In the genomic region with DNA sequence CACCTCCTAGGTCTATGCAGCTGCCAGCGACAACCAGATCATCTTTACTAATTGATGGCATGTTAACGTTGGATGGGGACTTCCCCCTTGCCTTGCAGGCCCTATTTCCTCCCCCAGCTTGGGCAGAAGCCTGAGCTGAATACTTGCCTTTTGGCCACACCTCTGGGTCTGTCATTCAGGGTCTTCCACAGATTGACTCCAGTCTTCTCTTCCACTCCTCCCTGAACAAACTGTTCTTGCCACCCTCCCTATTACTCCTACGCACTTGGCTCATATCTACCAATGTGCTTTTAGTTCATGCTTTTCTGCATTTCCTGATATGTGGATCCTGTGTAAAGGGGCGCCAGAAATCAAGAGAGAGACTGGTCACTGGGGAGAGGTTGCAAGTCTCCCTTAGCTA, we compare ENCODE assay signal across 16 cellular contexts.
A peak's percentile ranks its signal among the peaks of the same experiment; 100 is the strongest.
DNase-seq lines count a peak whose midpoint lies in the region; ATAC-seq and TF ChIP-seq lines count a peak whose summit lies in the region.
"Had no signal": no experiment of that assay in that cellular context is flagged by ENCODE, and none has a peak within 500 bp of the region (broad histone marks: within the 10 kb centered on the region; RNA-seq: fewer than 3 reads in every experiment).

No MANE protein-coding gene starts in this region.

- ATAC-seq in activated CD4-positive, CD25-positive, alpha-beta regulatory T cell treated with anti-CD3 and anti-CD28 coated beads, Interleukin-2, amount 50 U/mL, for 24 hours: no peak
- ATAC-seq: GM23338 had no signal

- H3K4me1 Mint-ChIP-seq in osteocyte (ENCODE audit: unreplicated experiment): no peaks in the 10 kb centered on the region
- H3K4me1 Mint-ChIP-seq: GM23338 had no signal

- TF ChIP-seq POLR2A in esophagus muscularis mucosa (IDR thresholded peaks at IDR 0.05; ENCODE audit: low read depth): no peak
- no peak for TF ChIP-seq POLR2A in testis (IDR thresholded peaks at IDR 0.05)

- H3K27ac ChIP-seq in C4-2B: 0 out of 2 replicates have a peak overlapping the region, but pooled peaks have one; percentile 24
- H3K27ac ChIP-seq in VCaP: peak overlapping the region; percentile 47
- H3K27ac ChIP-seq in esophagus muscularis mucosa (replicated peaks in 1 of 4): peak overlapping the region in 3 of 4 donors; percentile 52 to 74 (median 72)
- H3K27ac ChIP-seq in testis: no peak overlapping the region

- H3K4me3 Mint-ChIP-seq in osteocyte (ENCODE audit: unreplicated experiment): no peak overlapping the region
- H3K4me3 Mint-ChIP-seq: CD4-positive, alpha-beta T cell; GM23338 had no signal

- H3K36me3 ChIP-seq in esophagus muscularis mucosa: peaks cover 77 to 100% (median 91%) of the 10 kb centered on the region in 4 donors
- no peaks in the 10 kb centered on the region for H3K36me3 ChIP-seq in testis (ENCODE audit: low read depth, missing control alignments)
- H3K36me3 ChIP-seq: BE2C had no signal

- no peaks in the 10 kb centered on the region for H3K27me3 ChIP-seq in esophagus muscularis mucosa
- no peaks in the 10 kb centered on the region for H3K27me3 ChIP-seq in testis
- H3K27me3 ChIP-seq: BE2C had no signal

- peaks cover 4 to 23% (median 9%) of the 10 kb centered on the region in 4 donors for H3K4me1 ChIP-seq in esophagus muscularis mucosa
- no peaks in the 10 kb centered on the region for H3K4me1 ChIP-seq in testis
- H3K4me1 ChIP-seq: BE2C, Caco-2 had no signal

- H3K4me3 ChIP-seq in esophagus muscularis mucosa (no peak overlapping the region), testis (no peak overlapping the region)
- H3K4me3 ChIP-seq: GM23338 had no signal

- TF ChIP-seq CTCF in C4-2B (conservative IDR thresholded peaks at IDR 0.05) (no peak), VCaP (conservative IDR thresholded peaks at IDR 0.05) (no peak), esophagus muscularis mucosa (IDR thresholded peaks at IDR 0.05) (no peak), testis (IDR thresholded peaks at IDR 0.05) (no peak), osteocyte (IDR thresholded peaks at IDR 0.05) (no peak)

- no peaks in the 10 kb centered on the region for H3K9me3 ChIP-seq in esophagus muscularis mucosa
- H3K9me3 ChIP-seq in testis: no peaks in the 10 kb centered on the region
- H3K9me3 ChIP-seq: BE2C, Caco-2 had no signal

- intact Hi-C loops in esophagus muscularis mucosa (cut with DNase I) (no loop called here), testis (cut with DNase I; ENCODE audit: low total_unique reads) (no loop called here)

- no peaks in the 10 kb centered on the region for H3K9me3 Mint-ChIP-seq in osteocyte (ENCODE audit: unreplicated experiment)
- H3K9me3 Mint-ChIP-seq: CD4-positive, alpha-beta T cell; GM23338 had no signal

- TF ChIP-seq EP300 in esophagus muscularis mucosa (IDR thresholded peaks at IDR 0.05): no peak

- H3K36me3 Mint-ChIP-seq in osteocyte (ENCODE audit: unreplicated experiment): peaks cover 61% of the 10 kb centered on the region

- no peak overlapping the region for H3K27ac Mint-ChIP-seq in osteocyte (ENCODE audit: unreplicated experiment)
- H3K27ac Mint-ChIP-seq: CD4-positive, alpha-beta T cell; GM23338 had no signal

- WGBS in esophagus muscularis mucosa: 78% methylated on average over 4 of the region's 4 CpGs
- WGBS in testis, 2 donors: 66% methylated on average over 4 of the region's 4 CpGs

- no peaks in the 10 kb centered on the region for H3K27me3 Mint-ChIP-seq in osteocyte (ENCODE audit: unreplicated experiment)
- H3K27me3 Mint-ChIP-seq: CD4-positive, alpha-beta T cell had no signal

- no peak for DNase-seq in esophagus muscularis mucosa (ENCODE audit: extremely low spot score)
- peak; percentile 57 for DNase-seq in testis
- no peak for DNase-seq in osteocyte (ENCODE audit: extremely low spot score, unreplicated experiment)
- DNase-seq in iPS-NIHi11 (ENCODE audit: low spot score): no peak
- DNase-seq: ACHN; BE2C; C1 segment of cervical spinal cord; Caco-2; CD4-positive, alpha-beta T cell; GDM1; HCEC 1CT; IMR-90 had no signal

Comparison
In these comparisons a context has a peak if more than half of its experiments do, and no peak if none do; other contexts are left out.
1. H3K27ac ChIP-seq: peak in C4-2B (single experiment), VCaP (single experiment) and esophagus muscularis mucosa (3 of 4); none in testis (0 of 2).